1 cellular context compared by ENCODE assay signal in the genomic region with DNA sequence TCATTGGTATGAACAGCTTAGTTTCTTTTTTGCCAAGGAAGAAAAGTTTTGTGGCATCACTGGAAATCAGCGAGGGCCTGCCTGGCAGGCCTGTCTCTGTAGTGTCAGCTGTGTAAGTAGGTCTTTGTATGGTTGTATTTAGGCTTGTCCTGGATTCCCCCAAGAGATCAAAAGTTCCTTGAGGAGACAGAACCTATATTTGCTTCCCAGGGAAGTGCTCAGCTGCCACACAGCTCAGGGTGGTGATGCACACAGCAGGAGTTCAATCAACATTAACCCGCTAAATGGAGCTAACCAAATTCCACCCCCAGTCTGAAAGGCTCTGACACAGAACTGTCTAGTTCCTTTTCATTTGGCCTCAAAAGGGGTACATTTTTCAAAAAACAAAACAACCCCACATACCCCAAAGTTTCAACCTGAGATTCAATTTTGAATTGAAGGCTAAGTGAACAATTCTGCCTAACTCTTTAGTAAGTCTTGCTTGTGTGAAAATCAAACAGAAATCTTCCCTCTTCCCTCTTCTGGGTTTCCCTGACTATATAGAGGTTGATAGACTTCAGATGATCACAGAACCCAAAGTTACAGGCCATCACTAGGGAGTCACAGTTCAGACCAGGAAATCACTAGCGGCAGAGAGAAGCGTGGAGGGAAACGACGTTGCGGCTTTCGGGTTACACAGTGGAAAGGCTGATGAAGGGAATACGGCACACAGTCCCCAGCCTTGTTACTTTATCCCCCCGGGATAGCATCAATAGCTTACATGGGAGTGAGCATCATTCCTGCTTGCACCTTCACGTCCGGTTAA.
TF ChIP-seq lines count a peak whose summit lies in the region.

No MANE protein-coding gene starts in this region.

TF ChIP-seq in WTC11, 78 proteins besides CTCF, POLR2A, EP300 and RAD21 (continued from another document):
- TF ChIP-seq ATF6 (CRISPR knock-in tag; IDR thresholded peaks at IDR 0.05) (no peak), ZNF138 (CRISPR knock-in tag; conservative IDR thresholded peaks at IDR 0.05) (no peak), MXD4 (CRISPR knock-in tag; IDR thresholded peaks at IDR 0.05; ENCODE audit: borderline replicate concordance) (no peak), NFATC4 (CRISPR knock-in tag; IDR thresholded peaks at IDR 0.05) (no peak)
- TF ChIP-seq, protein P1, sequence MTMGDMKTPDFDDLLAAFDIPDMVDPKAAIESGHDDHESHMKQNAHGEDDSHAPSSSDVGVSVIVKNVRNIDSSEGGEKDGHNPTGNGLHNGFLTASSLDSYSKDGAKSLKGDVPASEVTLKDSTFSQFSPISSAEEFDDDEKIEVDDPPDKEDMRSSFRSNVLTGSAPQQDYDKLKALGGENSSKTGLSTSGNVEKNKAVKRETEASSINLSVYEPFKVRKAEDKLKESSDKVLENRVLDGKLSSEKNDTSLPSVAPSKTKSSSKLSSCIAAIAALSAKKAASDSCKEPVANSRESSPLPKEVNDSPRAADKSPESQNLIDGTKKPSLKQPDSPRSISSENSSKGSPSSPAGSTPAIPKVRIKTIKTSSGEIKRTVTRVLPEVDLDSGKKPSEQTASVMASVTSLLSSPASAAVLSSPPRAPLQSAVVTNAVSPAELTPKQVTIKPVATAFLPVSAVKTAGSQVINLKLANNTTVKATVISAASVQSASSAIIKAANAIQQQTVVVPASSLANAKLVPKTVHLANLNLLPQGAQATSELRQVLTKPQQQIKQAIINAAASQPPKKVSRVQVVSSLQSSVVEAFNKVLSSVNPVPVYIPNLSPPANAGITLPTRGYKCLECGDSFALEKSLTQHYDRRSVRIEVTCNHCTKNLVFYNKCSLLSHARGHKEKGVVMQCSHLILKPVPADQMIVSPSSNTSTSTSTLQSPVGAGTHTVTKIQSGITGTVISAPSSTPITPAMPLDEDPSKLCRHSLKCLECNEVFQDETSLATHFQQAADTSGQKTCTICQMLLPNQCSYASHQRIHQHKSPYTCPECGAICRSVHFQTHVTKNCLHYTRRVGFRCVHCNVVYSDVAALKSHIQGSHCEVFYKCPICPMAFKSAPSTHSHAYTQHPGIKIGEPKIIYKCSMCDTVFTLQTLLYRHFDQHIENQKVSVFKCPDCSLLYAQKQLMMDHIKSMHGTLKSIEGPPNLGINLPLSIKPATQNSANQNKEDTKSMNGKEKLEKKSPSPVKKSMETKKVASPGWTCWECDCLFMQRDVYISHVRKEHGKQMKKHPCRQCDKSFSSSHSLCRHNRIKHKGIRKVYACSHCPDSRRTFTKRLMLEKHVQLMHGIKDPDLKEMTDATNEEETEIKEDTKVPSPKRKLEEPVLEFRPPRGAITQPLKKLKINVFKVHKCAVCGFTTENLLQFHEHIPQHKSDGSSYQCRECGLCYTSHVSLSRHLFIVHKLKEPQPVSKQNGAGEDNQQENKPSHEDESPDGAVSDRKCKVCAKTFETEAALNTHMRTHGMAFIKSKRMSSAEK (CRISPR knock-in tag; IDR thresholded peaks at IDR 0.05; ENCODE audit: borderline replicate concordance), result no peak
- TF ChIP-seq, protein P2, sequence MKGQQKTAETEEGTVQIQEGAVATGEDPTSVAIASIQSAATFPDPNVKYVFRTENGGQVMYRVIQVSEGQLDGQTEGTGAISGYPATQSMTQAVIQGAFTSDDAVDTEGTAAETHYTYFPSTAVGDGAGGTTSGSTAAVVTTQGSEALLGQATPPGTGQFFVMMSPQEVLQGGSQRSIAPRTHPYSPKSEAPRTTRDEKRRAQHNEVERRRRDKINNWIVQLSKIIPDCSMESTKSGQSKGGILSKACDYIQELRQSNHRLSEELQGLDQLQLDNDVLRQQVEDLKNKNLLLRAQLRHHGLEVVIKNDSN (CRISPR knock-in tag; IDR thresholded peaks at IDR 0.05), result no peak
- TF ChIP-seq, protein P3, sequence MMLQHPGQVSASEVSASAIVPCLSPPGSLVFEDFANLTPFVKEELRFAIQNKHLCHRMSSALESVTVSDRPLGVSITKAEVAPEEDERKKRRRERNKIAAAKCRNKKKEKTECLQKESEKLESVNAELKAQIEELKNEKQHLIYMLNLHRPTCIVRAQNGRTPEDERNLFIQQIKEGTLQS (CRISPR knock-in tag; conservative IDR thresholded peaks at IDR 0.05), result no peak
